In genomic region chr5:62354028-62354874, GRCh38 we compare ENCODE assay signal across 8 cellular contexts. TPM values are rescaled to one million over a fixed set of nuclear protein-coding genes. Genes with fewer than 3 reads are reported as not detected.
DNase-seq lines count a peak whose midpoint lies in the region; ATAC-seq and TF ChIP-seq lines count a peak whose summit lies in the region.

No MANE protein-coding gene starts in this region.

- H2AFZ ChIP-seq in SU-DHL-6 (ENCODE audit: low read depth, low read length, severe bottlenecking), result no peak overlapping the region

- H3K27me3 Mint-ChIP-seq in activated naive CD8-positive, alpha-beta T cell, result no peaks in the 10 kb centered on the region
- H3K27me3 Mint-ChIP-seq in activated naive CD8-positive, alpha-beta T cell treated with anti-CD3 and anti-CD28 coated beads, Interleukin-2, amount 50 U/mL, for 24 hours, result no peaks in the 10 kb centered on the region

- H3K27ac ChIP-seq in SU-DHL-6 (ENCODE audit: low read depth, low read length), result no peak overlapping the region

- H3K4me3 ChIP-seq in SU-DHL-6 (ENCODE audit: insufficient read depth, low read length, poor library complexity, severe bottlenecking) (no peak overlapping the region), fibroblast of villous mesenchyme (ENCODE audit: low read depth, low read length) (no peak overlapping the region)

- H3K79me2 ChIP-seq in SU-DHL-6 (ENCODE audit: insufficient read depth, low read length), result 0 out of 2 replicates have a peak, but pooled peaks cover 5% of the 10 kb centered on the region

- no peak overlapping the region for H3K4me2 ChIP-seq in SU-DHL-6 (ENCODE audit: low read depth, low read length, poor library complexity, severe bottlenecking)

- no peaks in the 10 kb centered on the region for H3K9me3 ChIP-seq in SU-DHL-6 (ENCODE audit: insufficient read depth, low read length)

- peak overlapping the region; percentile 73 for H3K27ac Mint-ChIP-seq in activated naive CD8-positive, alpha-beta T cell
- no peak overlapping the region for H3K27ac Mint-ChIP-seq in activated naive CD8-positive, alpha-beta T cell treated with anti-CD3 and anti-CD28 coated beads, Interleukin-2, amount 50 U/mL, for 24 hours

- peaks cover 19% of the 10 kb centered on the region for H3K4me1 Mint-ChIP-seq in activated naive CD8-positive, alpha-beta T cell (ENCODE audit: low read depth)
- H3K4me1 Mint-ChIP-seq in activated naive CD8-positive, alpha-beta T cell treated with anti-CD3 and anti-CD28 coated beads, Interleukin-2, amount 50 U/mL, for 24 hours, result peaks cover 6% of the 10 kb centered on the region

- H3K36me3 ChIP-seq in SU-DHL-6 (ENCODE audit: low read length), result peaks cover 55% of the 10 kb centered on the region

- H3K36me3 Mint-ChIP-seq in activated naive CD8-positive, alpha-beta T cell, result peaks cover 1% of the 10 kb centered on the region
- H3K36me3 Mint-ChIP-seq in activated naive CD8-positive, alpha-beta T cell treated with anti-CD3 and anti-CD28 coated beads, Interleukin-2, amount 50 U/mL, for 24 hours (ENCODE audit: low read depth), result peaks cover 50% of the 10 kb centered on the region

- TF ChIP-seq CTCF in SU-DHL-6 (IDR thresholded peaks at IDR 0.05; ENCODE audit: insufficient read depth, low read length, poor library complexity, severe bottlenecking) (peak; percentile 34), fibroblast of villous mesenchyme (IDR thresholded peaks at IDR 0.05; ENCODE audit: insufficient read depth, low read depth, low read length) (peak; percentile 52)

- ATAC-seq in activated naive CD8-positive, alpha-beta T cell treated with anti-CD3 and anti-CD28 coated beads, Interleukin-2, amount 50 U/mL, for 24 hours, result no peak
- ATAC-seq in GM21526 (IDR thresholded peaks at IDR 0.05; ENCODE audit: low FRiP score, unreplicated experiment), result peak; percentile 80

- H3K4me3 Mint-ChIP-seq in activated naive CD8-positive, alpha-beta T cell, result no peak overlapping the region
- no peak overlapping the region for H3K4me3 Mint-ChIP-seq in activated naive CD8-positive, alpha-beta T cell treated with anti-CD3 and anti-CD28 coated beads, Interleukin-2, amount 50 U/mL, for 24 hours

- peaks cover 19% of the 10 kb centered on the region for H3F3A ChIP-seq in SU-DHL-6 (ENCODE audit: insufficient read depth)

- no peaks in the 10 kb centered on the region for H3K9me2 ChIP-seq in SU-DHL-6 (replicated peaks; ENCODE audit: insufficient read depth, low read length)

- no peak overlapping the region for H3K9ac ChIP-seq in SU-DHL-6 (ENCODE audit: low read length)

- no peak for DNase-seq in activated naive CD8-positive, alpha-beta T cell treated with anti-CD3 and anti-CD28 coated beads, Interleukin-2, amount 50 U/mL, for 24 hours
- DNase-seq in HuH-7 (ENCODE audit: low spot score) (peak; percentile 15), fibroblast of villous mesenchyme (ENCODE audit: low read depth) (peak; percentile 67), renal cortical epithelial cell (ENCODE audit: low read depth) (peak; percentile 72)
- DNase-seq in stimulated activated CD4-positive, alpha-beta T cell treated with anti-CD3 and anti-CD28 coated beads, Interleukin-4, amount 100 ng/mL, for 4 hours, result no peak

- H3K27me3 ChIP-seq in SU-DHL-6 (ENCODE audit: low read length), result no peaks in the 10 kb centered on the region

- H4K20me1 ChIP-seq in SU-DHL-6 (ENCODE audit: low read depth, low read length), result 0 out of 2 replicates have a peak, but pooled peaks cover 4% of the 10 kb centered on the region

- H3K9me3 Mint-ChIP-seq in activated naive CD8-positive, alpha-beta T cell (ENCODE audit: low read depth), result no peaks in the 10 kb centered on the region
- no peaks in the 10 kb centered on the region for H3K9me3 Mint-ChIP-seq in activated naive CD8-positive, alpha-beta T cell treated with anti-CD3 and anti-CD28 coated beads, Interleukin-2, amount 50 U/mL, for 24 hours

RNA-seq across cellular contexts. Expression of gene KIF2A, which starts 48.2 kb away (rescaled TPM):
- total RNA-seq in fibroblast of villous mesenchyme (58.3 and 69.1 TPM in 2 replicates), renal cortical epithelial cell (61.8 and 94.4 TPM in 2 replicates)

RNA-seq across cellular contexts. Expression of gene DIMT1, which starts 49.5 kb away (rescaled TPM):
- total RNA-seq in fibroblast of villous mesenchyme, result 35.4 and 47.5 TPM in 2 replicates
- total RNA-seq in renal cortical epithelial cell, result 30.9 and 45.8 TPM in 2 replicates

RNA-seq across cellular contexts. Expression of gene IPO11, which starts 58.3 kb away (rescaled TPM):
- total RNA-seq in fibroblast of villous mesenchyme (20.9 and 34.5 TPM in 2 replicates), renal cortical epithelial cell (22.1 and 31.6 TPM in 2 replicates)

Comparison
In these comparisons a context has a peak if more than half of its experiments do, and no peak if none do; other contexts are left out.
1. DNase-seq: peak in HuH-7 (single experiment), fibroblast of villous mesenchyme (single experiment) and renal cortical epithelial cell (single experiment); none in activated naive CD8-positive, alpha-beta T cell treated with anti-CD3 and anti-CD28 coated beads, Interleukin-2, amount 50 U/mL, for 24 hours (single experiment) and stimulated activated CD4-positive, alpha-beta T cell treated with anti-CD3 and anti-CD28 coated beads, Interleukin-4, amount 100 ng/mL, for 4 hours (0 of 2).